In genomic region chr3:194685723-194686413, GRCh38 we compare ENCODE assay signal across 8 cellular contexts. TPM values are rescaled to one million over a fixed set of nuclear protein-coding genes. Genes with fewer than 3 reads are reported as not detected.
A peak's percentile ranks its signal among the peaks of the same experiment; 100 is the strongest.
DNase-seq lines count a peak whose midpoint lies in the region; ATAC-seq and TF ChIP-seq lines count a peak whose summit lies in the region.

Gene FAM43A, plus strand, starts transcription at chr3:194685883. Its CDS starts 944 bp downstream, at chr3:194686827.

- H3K9me3 Mint-ChIP-seq in CD4-positive, alpha-beta memory T cell: no peaks in the 10 kb centered on the region
- H3K9me3 Mint-ChIP-seq in neural crest cell: no peaks in the 10 kb centered on the region

- H3K27me3 Mint-ChIP-seq in CD4-positive, alpha-beta memory T cell: no peaks in the 10 kb centered on the region
- peaks cover 80% of the 10 kb centered on the region for H3K27me3 Mint-ChIP-seq in neural crest cell (ENCODE audit: low read depth)

- TF ChIP-seq CTCF in foreskin keratinocyte (conservative IDR thresholded peaks at IDR 0.05): peak; percentile 43
- TF ChIP-seq CTCF in neural crest cell (conservative IDR thresholded peaks at IDR 0.05): peak; percentile 27
- peak in 1 of 7 experiments; percentile 15 for TF ChIP-seq CTCF in stomach (IDR thresholded peaks at IDR 0.05)

- peak; percentile 36 for ATAC-seq in GM21390 (IDR thresholded peaks at IDR 0.05; ENCODE audit: unreplicated experiment)
- peak; percentile 64 for ATAC-seq in foreskin keratinocyte

- H3K27me3 ChIP-seq in CD4-positive, alpha-beta memory T cell (ENCODE audit: insufficient read depth, low read length): no peaks in the 10 kb centered on the region
- H3K27me3 ChIP-seq in foreskin keratinocyte (peaks cover 33% of the 10 kb centered on the region), stomach (peaks cover 0 to 30% (median 7%) of the 10 kb centered on the region in 3 donors)

- WGBS in stomach, 5 donors: 0 to 1% (median 1%) methylated on average over 40 to 69 of the region's 69 CpGs

- peak in 2 of 4 donors; percentile 89 to 96 for TF ChIP-seq POLR2A in stomach (IDR thresholded peaks at IDR 0.05)

- peaks cover 0 to 5% of the 10 kb centered on the region in 2 donors for H3K36me3 Mint-ChIP-seq in CD4-positive, alpha-beta memory T cell
- H3K36me3 Mint-ChIP-seq in neural crest cell (ENCODE audit: low read depth): no peaks in the 10 kb centered on the region

- peak within 1 kb of the TSS; percentile 40 for H3K27ac ChIP-seq in CD4-positive, alpha-beta memory T cell (ENCODE audit: low read depth, low read length)
- H3K27ac ChIP-seq in foreskin keratinocyte (no peak within 1 kb of the TSS), stomach (peak within 1 kb of the TSS; percentile 72 to 88 (median 85))

- POLR2A ChIA-PET in CD4-positive, alpha-beta memory T cell (lab: Charles Lee; ENCODE audit: partially characterized antibody): interaction anchor here (0.9 to 8.1 kb wide), 16 partner anchors 10 to 857 kb away, joined by 3 to 262 read pairs (median 12); partner anchors contain the start of genes LSG1, PPP1R2, TMEM44 and XXYLT1

- no peaks in the 10 kb centered on the region for H3K36me3 ChIP-seq in CD4-positive, alpha-beta memory T cell (ENCODE audit: insufficient read depth, low read length)
- H3K36me3 ChIP-seq in stomach: no peaks in the 10 kb centered on the region

- peaks cover 25 to 59% (median 44%) of the 10 kb centered on the region in 4 donors for H3K4me1 Mint-ChIP-seq in CD4-positive, alpha-beta memory T cell
- H3K4me1 Mint-ChIP-seq in neural crest cell: peaks cover 29% of the 10 kb centered on the region

- peak; percentile 62 to 73 (median 70) for DNase-seq in CD4-positive, alpha-beta memory T cell
- DNase-seq in M059J (ENCODE audit: low read depth) (peak; percentile 94), SIG-M5 treated with dmso at 0.1 percent for 504 hours (lab: John Stamatoyannopoulos, UW; ENCODE audit: unreplicated experiment) (peak; percentile 92), foreskin keratinocyte (peak; percentile 54 to 82), neural crest cell (ENCODE audit: low read depth, low spot score) (peak; percentile 74), stomach (peak; percentile 88)
- DNase-seq in activated naive CD4-positive, alpha-beta T cell (lab: John Stamatoyannopoulos, UW): peak in 3 of 4 experiments; percentile 10 to 51 (median 25)

- no peaks in the 10 kb centered on the region for H3K9me3 ChIP-seq in CD4-positive, alpha-beta memory T cell (ENCODE audit: control insufficient read depth in 1 of 2, low read length in 2 of 2)
- H3K9me3 ChIP-seq in stomach: no peaks in the 10 kb centered on the region

- H3K4me3 Mint-ChIP-seq in CD4-positive, alpha-beta memory T cell: peak within 1 kb of the TSS; percentile 90 to 98 (median 96)
- H3K4me3 Mint-ChIP-seq in neural crest cell: peak within 1 kb of the TSS; percentile 93

- H3K4me1 ChIP-seq in CD4-positive, alpha-beta memory T cell (ENCODE audit: insufficient read depth, low read length): peaks cover 51% of the 10 kb centered on the region
- H3K4me1 ChIP-seq in foreskin keratinocyte (no peaks in the 10 kb centered on the region), stomach (peaks cover 38 to 66% (median 58%) of the 10 kb centered on the region in 4 donors)

- CTCF ChIA-PET in CD4-positive, alpha-beta memory T cell (lab: Charles Lee; ENCODE audit: partially characterized antibody): interaction anchor here (0.6 to 9.0 kb wide), 9 partner anchors 15 to 589 kb away, joined by 3 to 281 read pairs (median 7); partner anchors contain the start of genes LSG1 and XXYLT1

- TF ChIP-seq EP300 in stomach (IDR thresholded peaks at IDR 0.05): no peak

- H3K4me3 ChIP-seq in CD4-positive, alpha-beta memory T cell (ENCODE audit: low read length in 2 of 2): peak within 1 kb of the TSS; percentile 48 to 58
- H3K4me3 ChIP-seq in stomach: peak within 1 kb of the TSS; percentile 58 to 86 (median 68)

- peak within 1 kb of the TSS; percentile 68 to 92 (median 90) for H3K27ac Mint-ChIP-seq in CD4-positive, alpha-beta memory T cell
- H3K27ac Mint-ChIP-seq in neural crest cell (ENCODE audit: unreplicated experiment): no peak within 1 kb of the TSS

- intact Hi-C loops in CD4-positive, alpha-beta memory T cell (cut with micrococcal nuclease): loop anchor here (1.0 to 5.0 kb wide), 3 partner anchors 14 to 841 kb away; partner anchors contain the start of gene LSG1
- intact Hi-C loops in stomach (cut with DNase I; ENCODE audit: low total_unique reads): no loop called here

RNA-seq across cellular contexts. Expression of gene FAM43A, which starts in this region (rescaled TPM):
- total RNA-seq in CD4-positive, alpha-beta memory T cell: 1 to 10 TPM; 9.4 to 9.9 TPM
- 1 to 10 TPM in 1 of 2 donors, under 1 TPM in 1; 0.34 to 6.0 TPM for polyA plus RNA-seq in CD4-positive, alpha-beta memory T cell
- total RNA-seq in M059J (2014; rRNA removed; shearing (Covaris generic)): 0.22 and 2.6 TPM in 2 replicates
- 0.58 and 0.63 TPM in 2 replicates for total RNA-seq in foreskin keratinocyte
- polyA plus RNA-seq in foreskin keratinocyte: 0.54 and 0.69 TPM in 2 replicates
- 1.4 TPM in 2 replicates for total RNA-seq in neural crest cell
- 10 to 100 TPM in 2 of 5 donors, 1 to 10 TPM in 3; 1.3 to 42.0 (median 6.4) TPM for total RNA-seq in stomach
- 1 to 10 TPM; 2.7 to 5.4 (median 3.0) TPM for polyA plus RNA-seq in stomach

Comparison
In these comparisons a context has a peak if more than half of its experiments do, and no peak if none do; other contexts are left out.
1. Peak in DNase-seq and ATAC-seq in foreskin keratinocyte; RNA of the gene not detected or under 1 TPM.
2. DNase-seq: peak in every context shown above with its lines; median percentile 94 in M059J; 92 in SIG-M5 treated with dmso at 0.1 percent for 504 hours; 88 in stomach; 74 in neural crest cell; 70 in CD4-positive, alpha-beta memory T cell; 68 in foreskin keratinocyte; 25 in activated naive CD4-positive, alpha-beta T cell.